ENCODE assay signal across 1 cellular context in the genomic region with DNA sequence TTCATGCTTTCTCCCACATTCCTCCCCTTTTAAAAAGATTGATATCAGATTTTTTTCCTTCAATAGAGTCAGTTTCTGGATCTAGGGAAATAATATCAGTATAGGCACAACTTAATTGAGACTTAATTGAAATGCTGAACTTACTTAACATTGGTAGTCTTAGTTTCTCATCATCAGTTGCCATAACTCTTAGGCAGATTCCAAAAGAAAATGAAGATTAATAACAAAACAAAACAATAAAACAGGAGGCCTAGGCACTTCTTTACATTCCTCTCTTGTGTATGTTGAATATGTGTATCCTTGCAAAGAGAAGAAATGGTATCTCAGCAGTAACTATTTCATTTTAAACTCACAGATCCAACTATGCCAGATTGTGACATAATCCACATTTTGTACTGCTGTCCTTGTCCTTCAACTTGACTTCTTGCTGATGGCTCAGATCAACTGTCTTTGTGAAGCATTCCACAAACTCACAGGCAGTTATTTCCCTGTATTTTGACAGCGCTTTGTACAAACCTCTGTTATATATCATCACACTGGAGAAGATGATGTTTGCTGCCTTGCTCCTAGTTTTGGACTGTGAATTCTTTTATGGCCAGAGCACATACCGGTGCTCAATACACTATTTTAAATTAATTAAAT.
TF ChIP-seq lines count a peak whose summit lies in the region.

No MANE protein-coding gene starts in this region.

TF ChIP-seq in SK-N-SH treated with all-trans-retinoic acid at 6 μM for 48 hours, 23 proteins besides CTCF, POLR2A, EP300 and RAD21 (continued from another document):
- TF ChIP-seq, protein P1, sequence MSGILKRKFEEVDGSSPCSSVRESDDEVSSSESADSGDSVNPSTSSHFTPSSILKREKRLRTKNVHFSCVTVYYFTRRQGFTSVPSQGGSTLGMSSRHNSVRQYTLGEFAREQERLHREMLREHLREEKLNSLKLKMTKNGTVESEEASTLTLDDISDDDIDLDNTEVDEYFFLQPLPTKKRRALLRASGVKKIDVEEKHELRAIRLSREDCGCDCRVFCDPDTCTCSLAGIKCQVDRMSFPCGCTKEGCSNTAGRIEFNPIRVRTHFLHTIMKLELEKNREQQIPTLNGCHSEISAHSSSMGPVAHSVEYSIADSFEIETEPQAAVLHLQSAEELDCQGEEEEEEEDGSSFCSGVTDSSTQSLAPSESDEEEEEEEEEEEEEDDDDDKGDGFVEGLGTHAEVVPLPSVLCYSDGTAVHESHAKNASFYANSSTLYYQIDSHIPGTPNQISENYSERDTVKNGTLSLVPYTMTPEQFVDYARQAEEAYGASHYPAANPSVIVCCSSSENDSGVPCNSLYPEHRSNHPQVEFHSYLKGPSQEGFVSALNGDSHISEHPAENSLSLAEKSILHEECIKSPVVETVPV (CRISPR knock-in tag; IDR thresholded peaks at IDR 0.05): no peak
- no peak for TF ChIP-seq PPARA (CRISPR knock-in tag; IDR thresholded peaks at IDR 0.05; ENCODE audit: borderline replicate concordance)
- no peak for TF ChIP-seq SNAI2 (CRISPR knock-in tag; IDR thresholded peaks at IDR 0.05)
- TF ChIP-seq ZNF565 (CRISPR knock-in tag; conservative IDR thresholded peaks at IDR 0.05; ENCODE audit: low read depth): no peak
- TF ChIP-seq ZNF70 (CRISPR knock-in tag; IDR thresholded peaks at IDR 0.05): no peak
- TF ChIP-seq, protein P2, sequence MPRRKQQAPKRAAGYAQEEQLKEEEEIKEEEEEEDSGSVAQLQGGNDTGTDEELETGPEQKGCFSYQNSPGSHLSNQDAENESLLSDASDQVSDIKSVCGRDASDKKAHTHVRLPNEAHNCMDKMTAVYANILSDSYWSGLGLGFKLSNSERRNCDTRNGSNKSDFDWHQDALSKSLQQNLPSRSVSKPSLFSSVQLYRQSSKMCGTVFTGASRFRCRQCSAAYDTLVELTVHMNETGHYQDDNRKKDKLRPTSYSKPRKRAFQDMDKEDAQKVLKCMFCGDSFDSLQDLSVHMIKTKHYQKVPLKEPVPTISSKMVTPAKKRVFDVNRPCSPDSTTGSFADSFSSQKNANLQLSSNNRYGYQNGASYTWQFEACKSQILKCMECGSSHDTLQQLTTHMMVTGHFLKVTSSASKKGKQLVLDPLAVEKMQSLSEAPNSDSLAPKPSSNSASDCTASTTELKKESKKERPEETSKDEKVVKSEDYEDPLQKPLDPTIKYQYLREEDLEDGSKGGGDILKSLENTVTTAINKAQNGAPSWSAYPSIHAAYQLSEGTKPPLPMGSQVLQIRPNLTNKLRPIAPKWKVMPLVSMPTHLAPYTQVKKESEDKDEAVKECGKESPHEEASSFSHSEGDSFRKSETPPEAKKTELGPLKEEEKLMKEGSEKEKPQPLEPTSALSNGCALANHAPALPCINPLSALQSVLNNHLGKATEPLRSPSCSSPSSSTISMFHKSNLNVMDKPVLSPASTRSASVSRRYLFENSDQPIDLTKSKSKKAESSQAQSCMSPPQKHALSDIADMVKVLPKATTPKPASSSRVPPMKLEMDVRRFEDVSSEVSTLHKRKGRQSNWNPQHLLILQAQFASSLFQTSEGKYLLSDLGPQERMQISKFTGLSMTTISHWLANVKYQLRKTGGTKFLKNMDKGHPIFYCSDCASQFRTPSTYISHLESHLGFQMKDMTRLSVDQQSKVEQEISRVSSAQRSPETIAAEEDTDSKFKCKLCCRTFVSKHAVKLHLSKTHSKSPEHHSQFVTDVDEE (CRISPR knock-in tag; IDR thresholded peaks at IDR 0.05): no peak
- no peak for TF ChIP-seq ZNF8 (CRISPR knock-in tag; IDR thresholded peaks at IDR 0.05)
- TF ChIP-seq, protein P3, sequence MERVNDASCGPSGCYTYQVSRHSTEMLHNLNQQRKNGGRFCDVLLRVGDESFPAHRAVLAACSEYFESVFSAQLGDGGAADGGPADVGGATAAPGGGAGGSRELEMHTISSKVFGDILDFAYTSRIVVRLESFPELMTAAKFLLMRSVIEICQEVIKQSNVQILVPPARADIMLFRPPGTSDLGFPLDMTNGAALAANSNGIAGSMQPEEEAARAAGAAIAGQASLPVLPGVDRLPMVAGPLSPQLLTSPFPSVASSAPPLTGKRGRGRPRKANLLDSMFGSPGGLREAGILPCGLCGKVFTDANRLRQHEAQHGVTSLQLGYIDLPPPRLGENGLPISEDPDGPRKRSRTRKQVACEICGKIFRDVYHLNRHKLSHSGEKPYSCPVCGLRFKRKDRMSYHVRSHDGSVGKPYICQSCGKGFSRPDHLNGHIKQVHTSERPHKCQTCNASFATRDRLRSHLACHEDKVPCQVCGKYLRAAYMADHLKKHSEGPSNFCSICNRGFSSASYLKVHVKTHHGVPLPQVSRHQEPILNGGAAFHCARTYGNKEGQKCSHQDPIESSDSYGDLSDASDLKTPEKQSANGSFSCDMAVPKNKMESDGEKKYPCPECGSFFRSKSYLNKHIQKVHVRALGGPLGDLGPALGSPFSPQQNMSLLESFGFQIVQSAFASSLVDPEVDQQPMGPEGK (CRISPR knock-in tag; IDR thresholded peaks at IDR 0.05; ENCODE audit: borderline replicate concordance): no peak
- TF ChIP-seq ARNTL (CRISPR knock-in tag; IDR thresholded peaks at IDR 0.05; ENCODE audit: borderline replicate concordance, low read depth): no peak
- no peak for TF ChIP-seq OSR1 (CRISPR knock-in tag; IDR thresholded peaks at IDR 0.05)
